ENCODE assay signal across 10 cellular contexts in genomic region chr3:9847870-9848269, GRCh38. TPM values are rescaled to one million over a fixed set of nuclear protein-coding genes. Genes with fewer than 3 reads are reported as not detected.
"Had no signal": no experiment of that assay in that cellular context is flagged by ENCODE, and none has a peak within 500 bp of the region (broad histone marks: within the 10 kb centered on the region; RNA-seq: fewer than 3 reads in every experiment).

No MANE protein-coding gene starts in this region.

RNA-seq across cellular contexts. Expression of gene CIDEC, which starts 32.2 kb away (rescaled TPM):
- total RNA-seq: activated B cell treated with CpG ODN at 0.5 μM for 24 hours; activated CD8-positive, alpha-beta T cell treated with anti-CD3 and anti-CD28 coated beads for 36 hours; activated T-cell treated with anti-CD3 and anti-CD28 coated beads, Interleukin-2, amount 50 U/mL, for 4 hours; astrocyte; bronchial epithelial cell; cerebellum; endodermal cell; epithelial cell of proximal tubule; esophagus mucosa; T-helper 2 cell treated with Interferon-gamma antibody and Interleukin-4, amounts not matched to agents 100 ng/mL and 5 ng/mL, for 36 hours had no signal
